ENCODE assay signal across 12 cellular contexts in the genomic region with DNA sequence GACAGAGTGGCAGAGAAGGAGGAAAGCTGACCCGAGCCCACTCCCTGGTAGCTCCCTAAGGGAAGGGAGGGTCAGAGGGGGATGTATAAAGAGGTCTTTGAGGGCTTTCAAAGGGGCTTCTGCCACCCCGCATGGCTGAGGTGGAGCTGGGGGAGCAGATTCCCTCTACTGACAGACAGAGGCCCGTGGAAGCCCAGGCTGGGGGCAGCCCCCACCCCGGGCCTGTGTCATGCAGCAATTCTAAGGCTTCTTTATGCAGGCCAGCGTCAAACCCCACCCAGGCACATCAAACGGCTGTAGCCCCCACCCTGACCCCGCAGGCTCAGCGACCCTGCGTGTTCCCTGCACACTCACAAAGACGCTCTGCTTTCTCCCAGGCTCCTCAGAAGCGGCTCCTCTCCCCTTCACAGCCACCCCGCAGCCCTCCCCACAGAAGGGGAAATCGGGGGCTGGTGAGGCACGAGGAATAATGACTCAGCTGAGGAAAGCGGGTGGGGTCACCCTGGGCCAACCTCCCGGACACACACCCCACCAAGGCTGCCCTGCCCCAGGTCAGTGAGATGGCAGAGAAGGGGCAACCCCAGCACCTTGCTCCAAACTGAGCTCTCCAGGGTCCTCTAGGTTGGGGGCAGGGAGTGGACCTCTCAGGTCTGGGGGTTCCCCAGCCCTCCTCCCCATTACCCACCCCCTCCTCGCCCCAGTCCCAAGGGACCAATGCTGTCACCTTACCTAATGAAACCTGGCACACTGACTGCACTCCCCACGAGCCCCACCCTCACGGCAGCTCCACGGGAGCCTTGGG. TPM values are rescaled to one million over a fixed set of nuclear protein-coding genes. Genes with fewer than 3 reads are reported as not detected.
A peak's percentile ranks its signal among the peaks of the same experiment; 100 is the strongest.
DNase-seq lines count a peak whose midpoint lies in the region; ATAC-seq, FAIRE-seq and TF ChIP-seq lines count a peak whose summit lies in the region.
"Had no signal": no experiment of that assay in that cellular context is flagged by ENCODE, and none has a peak within 500 bp of the region (broad histone marks: within the 10 kb centered on the region; RNA-seq: fewer than 3 reads in every experiment).

No MANE protein-coding gene starts in this region.

- H2BK120ac ChIP-seq in H1 (replicated peaks; ENCODE audit: low read depth, low read length), result peak overlapping the region; percentile 33

- H3K9me3 ChIP-seq in H1 (ENCODE audit: insufficient read depth in 2 of 2, low read depth in 1 of 2, low read length in 1 of 2), result no peaks in the 10 kb centered on the region
- H3K9me3 ChIP-seq in prostate gland, result no peaks in the 10 kb centered on the region
- H3K9me3 ChIP-seq: vagina had no signal

- peak overlapping the region; percentile 63 for H3K4ac ChIP-seq in H1 (replicated peaks; ENCODE audit: insufficient read length, low read depth, low read length)

- POLR2A ChIA-PET in H1 (lab: Charles Lee; ENCODE audit: partially characterized antibody), result interaction anchor here (0.9 to 19.3 kb wide), 8 partner anchors 10 to 79 kb away, joined by 3 to 241 read pairs (median 7); a partner anchor contains a TSS

- no peak for TF ChIP-seq EP300 in H1 (IDR thresholded peaks at IDR 0.05; ENCODE audit: borderline replicate concordance in 1 of 2, low read depth in 2 of 2, low read length in 2 of 2)

- no peak overlapping the region for H3K56ac ChIP-seq in H1 (replicated peaks; ENCODE audit: insufficient read length, low read depth, low read length)

- H3K4me3 ChIP-seq in H1 (ENCODE audit: extremely low read depth in 1 of 4, insufficient read depth in 2 of 4, low read depth in 3 of 4, low read length in 4 of 4), result peak overlapping the region in 1 of 4 experiments; percentile 49; a peak in 3 of 8 replicates
- H3K4me3 ChIP-seq in prostate gland, result peak overlapping the region; percentile 2 to 84
- H3K4me3 ChIP-seq: SK-N-MC, skin epidermis, vagina had no signal

- H3K9ac ChIP-seq in H1 (replicated peaks in 1 of 4; ENCODE audit: extremely low read depth in 1 of 4, low read depth in 3 of 4, low read length in 3 of 4), result peak overlapping the region in 2 of 4 experiments; percentile 13 to 26; a peak in 2 of 7 replicates

- no peaks in the 10 kb centered on the region for H3K9me3 Mint-ChIP-seq in chondrocyte (ENCODE audit: low read depth)

- DNase-seq in H1 (ENCODE audit: low read depth in 1 of 2, low spot score in 2 of 2) (no peak), prostate gland (ENCODE audit: low spot score) (no peak), NCI-H1930 (lab: John Stamatoyannopoulos, UW) (no peak), activated T-cell treated with anti-CD3 and anti-CD28 coated beads for 4 hours (no peak), chondrocyte (ENCODE audit: low spot score) (no peak)
- no peak for DNase-seq in activated effector memory CD4-positive, alpha-beta T cell treated with anti-CD3 and anti-CD28 coated beads, Interleukin-2, amount 50 U/mL, for 16 hours

- no peak overlapping the region for H3K27ac Mint-ChIP-seq in chondrocyte (ENCODE audit: unreplicated experiment)
- H3K27ac Mint-ChIP-seq: activated naive CD8-positive, alpha-beta T cell had no signal

- no peak overlapping the region for H3K4me3 Mint-ChIP-seq in chondrocyte (ENCODE audit: unreplicated experiment)
- H3K4me3 Mint-ChIP-seq: activated naive CD8-positive, alpha-beta T cell had no signal

- H3K18ac ChIP-seq in H1 (ENCODE audit: extremely low read depth, low read length), result peak overlapping the region; percentile 96

- H4K20me1 ChIP-seq in H1 (replicated peaks in 1 of 2; ENCODE audit: control insufficient read depth in 1 of 2, insufficient read depth in 2 of 2, low read length in 2 of 2), result no peaks in the 10 kb centered on the region

- TF ChIP-seq RAD21 in H1 (IDR thresholded peaks at IDR 0.05 in 1 of 2, conservative IDR thresholded peaks at IDR 0.05 in 1 of 2; ENCODE audit: low read depth in 2 of 2, low read length in 2 of 2), result no peak

- CTCF ChIA-PET in H1 (lab: Charles Lee; ENCODE audit: partially characterized antibody), result interaction anchor here (0.7 to 18.5 kb wide), 11 partner anchors 9 to 122 kb away, joined by 3 to 856 read pairs (median 5); a partner anchor contains a TSS

- TF ChIP-seq POLR2A in H1 (IDR thresholded peaks at IDR 0.05; ENCODE audit: control extremely low read depth in 1 of 2, low read depth in 2 of 2, low read length in 2 of 2) (no peak), prostate gland (IDR thresholded peaks at IDR 0.05) (no peak)

- no peak overlapping the region for H3K23ac ChIP-seq in H1 (ENCODE audit: insufficient read length)

- no peak for FAIRE-seq in H1 (lab: Jason Lieb, UNC)

- no peaks in the 10 kb centered on the region for H3K27me3 Mint-ChIP-seq in chondrocyte (ENCODE audit: low read depth)

- WGBS in H1 (ENCODE audit: extremely low coverage in 1 of 2, insufficient coverage in 1 of 2, insufficient read length in 1 of 2, insufficient replicate concordance in 2 of 2, low coverage in 1 of 2, low lambda C conversion rate in 2 of 2, missing lambda C conversion rate in 1 of 2), 2 experiments, result 54% methylated on average over 18 of the region's 20 CpGs; no CpG with 5 or more reads in 1 of the 2 experiments
- 69% methylated on average over 20 of the region's 20 CpGs for WGBS in prostate gland

- H3K36me3 ChIP-seq in H1 (ENCODE audit: control insufficient read depth in 2 of 4, insufficient read depth in 4 of 4, low read length in 3 of 4) (peaks cover 0 to under 1% (median 0%) of the 10 kb centered on the region in 4 experiments; a peak in 2 of 8 replicates), prostate gland (peaks cover under 1 to 2% of the 10 kb centered on the region in 2 donors)
- H3K36me3 ChIP-seq: vagina had no signal

- no peak overlapping the region for H3K14ac ChIP-seq in H1 (ENCODE audit: insufficient read length)

- peaks cover 13% of the 10 kb centered on the region for H3K79me1 ChIP-seq in H1 (ENCODE audit: low read depth, low read length)

- H4K8ac ChIP-seq in H1 (ENCODE audit: extremely low read depth, insufficient read depth, low read length), result peak overlapping the region; percentile 68

- H3K36me3 Mint-ChIP-seq in chondrocyte (ENCODE audit: low read depth), result no peaks in the 10 kb centered on the region
- H3K36me3 Mint-ChIP-seq: activated naive CD8-positive, alpha-beta T cell had no signal

- no peaks in the 10 kb centered on the region for H3K23me2 ChIP-seq in H1 (ENCODE audit: low read depth, low read length)

- ATAC-seq in GM18868 (IDR thresholded peaks at IDR 0.05; ENCODE audit: unreplicated experiment), result peak; percentile 37
- peak; percentile 31 for ATAC-seq in HG03066 (IDR thresholded peaks at IDR 0.05; ENCODE audit: low read depth, unreplicated experiment)

- peaks cover 0 to 39% of the 10 kb centered on the region in 2 experiments; a peak in 2 of 4 replicates for H3K79me2 ChIP-seq in H1 (ENCODE audit: control insufficient read depth in 1 of 2, insufficient read depth in 2 of 2, low read length in 2 of 2)

- peaks cover 17 to 54% (median 44%) of the 10 kb centered on the region in 4 experiments for H3K4me1 ChIP-seq in H1 (replicated peaks in 1 of 4; ENCODE audit: control insufficient read depth in 3 of 4, insufficient read depth in 4 of 4, low read length in 3 of 4)
- H3K4me1 ChIP-seq in prostate gland (replicated peaks), result peaks cover 2% of the 10 kb centered on the region

- no peak for TF ChIP-seq CTCF in H1 (IDR thresholded peaks at IDR 0.05; ENCODE audit: control extremely low read depth in 1 of 3, insufficient read depth in 1 of 3, low read depth in 1 of 3, low read length in 3 of 3)
- no peak for TF ChIP-seq CTCF in prostate gland (IDR thresholded peaks at IDR 0.05)
- no peak for TF ChIP-seq CTCF in chondrocyte (IDR thresholded peaks at IDR 0.05)

- peak overlapping the region; percentile 64 to 77 for H3K4me2 ChIP-seq in H1 (ENCODE audit: insufficient read depth in 1 of 2, low read depth in 2 of 2, low read length in 2 of 2)

- no peaks in the 10 kb centered on the region for H3K4me1 Mint-ChIP-seq in chondrocyte (ENCODE audit: low read depth)

- peak overlapping the region; percentile 46 for H4K5ac ChIP-seq in H1 (ENCODE audit: insufficient read length, low read depth, low read length)

- H2BK20ac ChIP-seq in H1 (ENCODE audit: low read length), result 0 out of 2 replicates have a peak overlapping the region, but pooled peaks have one; percentile 61

- peak overlapping the region; percentile 94 for H2BK12ac ChIP-seq in H1 (ENCODE audit: low read depth, low read length)

- intact Hi-C loops in prostate gland (cut with DNase I), result loop anchor here (10.0 kb wide), 1 partner anchor 425 kb away; no protein-coding TSS in a partner anchor

- H3K27ac ChIP-seq in H1 (ENCODE audit: low read depth, low read length) (peak overlapping the region; percentile 19; the same call in 1 of the 2 replicates), prostate gland (peak overlapping the region; percentile 37 to 89)
- H3K27ac ChIP-seq: SK-N-MC, vagina had no signal

- peak overlapping the region; percentile 75; the same call in 1 of the 2 replicates for H2BK15ac ChIP-seq in H1 (ENCODE audit: low read length)

- H3K27me3 ChIP-seq in H1 (replicated peaks in 1 of 4; ENCODE audit: control insufficient read depth in 3 of 4, extremely low read depth in 1 of 4, insufficient read depth in 3 of 4, low read length in 3 of 4), result no peaks in the 10 kb centered on the region
- no peaks in the 10 kb centered on the region for H3K27me3 ChIP-seq in prostate gland (replicated peaks; ENCODE audit: insufficient read depth)
- H3K27me3 ChIP-seq: vagina had no signal

- peak overlapping the region; percentile 70; the same call in 1 of the 2 replicates for H2AK5ac ChIP-seq in H1 (ENCODE audit: low read depth, low read length)

- H4K91ac ChIP-seq in H1 (replicated peaks; ENCODE audit: insufficient read length, low read length), result peak overlapping the region; percentile 79

- peak overlapping the region; percentile 95; the same call in 1 of the 2 replicates for H2BK5ac ChIP-seq in H1 (ENCODE audit: low read depth, low read length)

- H2AFZ ChIP-seq in H1 (ENCODE audit: low read length), result no peak overlapping the region

RNA-seq across cellular contexts. Expression of a gene that starts 10.8 kb away (rescaled TPM):
- total RNA-seq in H1 (2021; fragmentation: NEBNext Ultra II Directional; extraction: Animal tissue kit (Norgen Biotek cat#: 25700)), result 12.5 and 13.0 TPM in 2 replicates
- 14.3 and 19.7 TPM in 2 replicates for polyA plus RNA-seq in H1 (2011; rRNA removed)
- polyA plus RNA-seq in H1 (2011; cell fraction: cytosol; rRNA removed), result 17.4 TPM
- polyA plus RNA-seq in H1 (2011; cell fraction: nucleus; rRNA removed), result 38.5 TPM
- 8.3 to 13.3 TPM (median 12.8 TPM) in 4 replicates for polyA plus RNA-seq in H1 (2012, experiment 1 of 2)
- 12.2 TPM for polyA plus RNA-seq in H1 (2012, experiment 2 of 2)
- 12.9 TPM for polyA plus RNA-seq in H1 (2013, experiment 1 of 2)
- 13.1 TPM for polyA plus RNA-seq in H1 (2013, experiment 2 of 2)
- 9.2 and 9.9 TPM in 2 replicates for polyA minus RNA-seq in H1 (2011; rRNA and poly(A)+ RNA removed)
- polyA minus RNA-seq in H1 (2011; cell fraction: cytosol; rRNA and poly(A)+ RNA removed), result 7.6 TPM
- 12.6 TPM for polyA minus RNA-seq in H1 (2011; cell fraction: nucleus; rRNA and poly(A)+ RNA removed)
- total RNA-seq in prostate gland (1,000 to 10,000 TPM in 1 of 2 donors, 100 to 1,000 TPM in 1; 505 to 1,326 TPM), chondrocyte (1.6 to 2.9 TPM (median 2.9 TPM) in 3 replicates)

RNA-seq across cellular contexts. Expression of a gene that starts 37.7 kb away (rescaled TPM):
- 23.3 and 26.3 TPM in 2 replicates for total RNA-seq in H1 (2021; fragmentation: NEBNext Ultra II Directional; extraction: Animal tissue kit (Norgen Biotek cat#: 25700))
- polyA plus RNA-seq in H1 (2011; rRNA removed), result 2.5 and 2.9 TPM in 2 replicates
- polyA plus RNA-seq in H1 (2011; cell fraction: cytosol; rRNA removed), result 4.0 TPM
- 4.1 TPM for polyA plus RNA-seq in H1 (2011; cell fraction: nucleus; rRNA removed)
- polyA plus RNA-seq in H1 (2012, experiment 1 of 2), result 4.2 to 7.4 TPM (median 5.9 TPM) in 4 replicates
- 1.6 TPM for polyA plus RNA-seq in H1 (2012, experiment 2 of 2)
- polyA plus RNA-seq in H1 (2013, experiment 1 of 2), result 9.6 TPM
- polyA plus RNA-seq in H1 (2013, experiment 2 of 2), result 8.7 TPM
- 11.5 and 11.6 TPM in 2 replicates for polyA minus RNA-seq in H1 (2011; rRNA and poly(A)+ RNA removed)
- 6.1 TPM for polyA minus RNA-seq in H1 (2011; cell fraction: cytosol; rRNA and poly(A)+ RNA removed)
- 13.7 TPM for polyA minus RNA-seq in H1 (2011; cell fraction: nucleus; rRNA and poly(A)+ RNA removed)
- total RNA-seq in prostate gland (10 to 100 TPM; 58.8 to 62.7 TPM), chondrocyte (33.0 to 37.2 TPM (median 35.6 TPM) in 3 replicates)

Comparison
In these comparisons a context has a peak if more than half of its experiments do, and no peak if none do; other contexts are left out.
1. RNA of a gene that starts 10.8 kb away (total RNA-seq): 505 to 1,326 TPM in prostate gland; 12.5 to 13.0 TPM in H1 and 1.6 to 2.9 TPM in chondrocyte; every median in the first group is over 10 times any median in the second.